In the genomic region with DNA sequence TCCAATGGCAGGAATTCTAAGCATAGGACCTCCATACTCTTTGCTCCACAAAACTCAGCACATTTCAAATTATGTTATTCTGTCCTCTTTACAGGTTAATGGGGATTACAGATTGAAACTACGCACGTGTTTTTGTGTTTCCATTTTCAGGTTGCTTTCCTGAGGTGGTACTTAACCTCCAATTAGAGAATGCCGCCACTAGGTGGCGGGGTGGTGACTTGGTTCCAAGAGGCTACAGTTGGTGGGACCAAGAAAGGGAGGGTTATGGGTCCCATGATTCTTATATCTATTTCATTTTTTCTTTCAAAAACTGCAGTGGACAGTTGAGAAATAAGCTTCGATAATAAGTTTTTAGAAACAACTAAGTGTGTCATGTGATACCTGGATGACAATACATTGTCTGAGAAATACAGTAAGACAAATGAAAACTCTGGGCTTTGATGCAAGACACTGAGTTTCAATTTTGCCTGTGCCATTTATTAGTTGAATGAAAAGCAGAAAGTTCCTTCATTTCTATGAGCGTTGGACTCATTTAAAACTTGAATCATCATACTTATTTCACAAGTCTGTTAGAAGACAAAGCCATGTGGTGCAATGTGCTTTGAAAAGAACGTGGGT, we compare ENCODE assay signal across 9 cellular contexts.
A peak's percentile ranks its signal among the peaks of the same experiment; 100 is the strongest.
DNase-seq lines count a peak whose midpoint lies in the region; ATAC-seq, FAIRE-seq and TF ChIP-seq lines count a peak whose summit lies in the region.
"Had no signal": no experiment of that assay in that cellular context is flagged by ENCODE, and none has a peak within 500 bp of the region (broad histone marks: within the 10 kb centered on the region; RNA-seq: fewer than 3 reads in every experiment).

No MANE protein-coding gene starts in this region.

- POLR2A ChIA-PET in H1 (lab: Charles Lee; ENCODE audit: partially characterized antibody) = no interaction called here

- no peak overlapping the region for H2BK15ac ChIP-seq in H1 (ENCODE audit: low read length)

- H3K9me2 ChIP-seq in SU-DHL-6 (replicated peaks; ENCODE audit: insufficient read depth, low read length) (no peaks in the 10 kb centered on the region), neural cell (ENCODE audit: insufficient read depth, low read length) (no peaks in the 10 kb centered on the region)

- no peak overlapping the region for H3K56ac ChIP-seq in H1 (replicated peaks; ENCODE audit: insufficient read length, low read depth, low read length)

- no peaks in the 10 kb centered on the region for H3K23me2 ChIP-seq in H1 (ENCODE audit: low read depth, low read length)

- H3K36me3 Mint-ChIP-seq in natural killer cell (no peaks in the 10 kb centered on the region), HFFc6 (ENCODE audit: low read depth) (no peaks in the 10 kb centered on the region)
- H3K36me3 Mint-ChIP-seq in natural killer cell treated with Interleukin-12 subunit alpha and Interleukin-12 subunit beta and Interleukin-15 and Interleukin-18, amount 100 ng/mL, for 72 hours = no peaks in the 10 kb centered on the region

- H3K4ac ChIP-seq in H1 (replicated peaks; ENCODE audit: insufficient read length, low read depth, low read length) = no peak overlapping the region

- H3K9ac ChIP-seq in SU-DHL-6 (ENCODE audit: low read length) = peak overlapping the region; percentile 58
- H3K9ac ChIP-seq in H1 (replicated peaks in 1 of 4; ENCODE audit: extremely low read depth in 1 of 4, low read depth in 3 of 4, low read length in 3 of 4) = no peak overlapping the region
- no peak overlapping the region for H3K9ac ChIP-seq in neural cell (ENCODE audit: low read length)

- H3K4me3 ChIP-seq in SU-DHL-6 (ENCODE audit: insufficient read depth, low read length, poor library complexity, severe bottlenecking) (peak overlapping the region; percentile 29), H1 (ENCODE audit: extremely low read depth in 1 of 4, insufficient read depth in 2 of 4, low read depth in 3 of 4, low read length in 4 of 4) (no peak overlapping the region), neural cell (ENCODE audit: low read length) (no peak overlapping the region)
- H3K4me3 ChIP-seq: tibial artery had no signal

- H3K9me3 Mint-ChIP-seq in natural killer cell (peaks cover 2 to 4% of the 10 kb centered on the region in 2 donors), HFFc6 (peaks cover 13% of the 10 kb centered on the region)
- peaks cover 3% of the 10 kb centered on the region for H3K9me3 Mint-ChIP-seq in natural killer cell treated with Interleukin-12 subunit alpha and Interleukin-12 subunit beta and Interleukin-15 and Interleukin-18, amount 100 ng/mL, for 72 hours

- DNase-seq in natural killer cell (no peak), HFFc6 (no peak), LoVo (ENCODE audit: low spot score) (peak; percentile 41), H1 (ENCODE audit: low read depth in 1 of 2, low spot score in 2 of 2) (peak; percentile 49 to 81), dedifferentiated amniotic fluid mesenchymal stem cell (ENCODE audit: extremely low spot score) (no peak)
- DNase-seq in natural killer cell treated with Interleukin-12 subunit alpha and Interleukin-12 subunit beta and Interleukin-15 and Interleukin-18, amount 100 ng/mL, for 72 hours (ENCODE audit: low spot score) = no peak

- TF ChIP-seq CTCF in natural killer cell (IDR thresholded peaks at IDR 0.05) = peak; percentile 19
- TF ChIP-seq CTCF in HFFc6 (IDR thresholded peaks at IDR 0.05) = peak; percentile 78
- peak; percentile 85 for TF ChIP-seq CTCF in SU-DHL-6 (IDR thresholded peaks at IDR 0.05; ENCODE audit: insufficient read depth, low read length, poor library complexity, severe bottlenecking)
- TF ChIP-seq CTCF in H1 (IDR thresholded peaks at IDR 0.05; ENCODE audit: control extremely low read depth in 1 of 3, insufficient read depth in 1 of 3, low read depth in 1 of 3, low read length in 3 of 3) = peak; percentile 58 to 79 (median 75)
- peak; percentile 17 for TF ChIP-seq CTCF in neural cell (IDR thresholded peaks at IDR 0.05; ENCODE audit: poor library complexity, severe bottlenecking)

- H3K79me1 ChIP-seq in H1 (ENCODE audit: low read depth, low read length) = no peaks in the 10 kb centered on the region

- ATAC-seq in natural killer cell = no peak
- no peak for ATAC-seq in natural killer cell treated with Interleukin-12 subunit alpha and Interleukin-12 subunit beta and Interleukin-15 and Interleukin-18, amount 100 ng/mL, for 72 hours

- H2AFZ ChIP-seq in SU-DHL-6 (ENCODE audit: low read depth, low read length, severe bottlenecking) = peak overlapping the region; percentile 49
- H2AFZ ChIP-seq in H1 (ENCODE audit: low read length) = no peak overlapping the region
- no peak overlapping the region for H2AFZ ChIP-seq in neural cell (ENCODE audit: low read depth, low read length)

- no peaks in the 10 kb centered on the region for H3K36me3 ChIP-seq in SU-DHL-6 (ENCODE audit: low read length)
- no peaks in the 10 kb centered on the region for H3K36me3 ChIP-seq in H1 (ENCODE audit: control insufficient read depth in 2 of 4, insufficient read depth in 4 of 4, low read length in 3 of 4)
- no peaks in the 10 kb centered on the region for H3K36me3 ChIP-seq in neural cell (ENCODE audit: insufficient read depth, low read length)
- H3K36me3 ChIP-seq: tibial artery had no signal

- H3K27ac ChIP-seq in SU-DHL-6 (ENCODE audit: low read depth, low read length) (peak overlapping the region; percentile 100), H1 (ENCODE audit: low read depth, low read length) (no peak overlapping the region), neural cell (ENCODE audit: low read length) (no peak overlapping the region)
- H3K27ac ChIP-seq: tibial artery had no signal

- H3K9me3 ChIP-seq in SU-DHL-6 (ENCODE audit: insufficient read depth, low read length) (no peaks in the 10 kb centered on the region), H1 (ENCODE audit: insufficient read depth in 2 of 2, low read depth in 1 of 2, low read length in 1 of 2) (no peaks in the 10 kb centered on the region), neural cell (ENCODE audit: low read length) (no peaks in the 10 kb centered on the region)
- H3K9me3 ChIP-seq: tibial artery had no signal

- no peak overlapping the region for H2BK20ac ChIP-seq in H1 (ENCODE audit: low read length)

- H2BK120ac ChIP-seq in H1 (replicated peaks; ENCODE audit: low read depth, low read length) = no peak overlapping the region

- CTCF ChIA-PET in H1 (lab: Charles Lee; ENCODE audit: partially characterized antibody) = interaction anchor here (0.6 to 3.9 kb wide), 30 partner anchors 11 to 378 kb away, joined by 3 to 23 read pairs (median 4); no protein-coding TSS in a partner anchor

- TF ChIP-seq RAD21 in H1 (IDR thresholded peaks at IDR 0.05 in 1 of 2, conservative IDR thresholded peaks at IDR 0.05 in 1 of 2; ENCODE audit: low read depth in 2 of 2, low read length in 2 of 2) (peak; percentile 77 to 84), neural cell (conservative IDR thresholded peaks at IDR 0.05) (no peak)

- no peak for TF ChIP-seq POLR2A in H1 (IDR thresholded peaks at IDR 0.05; ENCODE audit: control extremely low read depth in 1 of 2, low read depth in 2 of 2, low read length in 2 of 2)

- intact Hi-C loops in natural killer cell (cut with micrococcal nuclease) = no loop called here

- no peak overlapping the region for H2AK5ac ChIP-seq in H1 (ENCODE audit: low read depth, low read length)

- H3K4me2 ChIP-seq in SU-DHL-6 (ENCODE audit: low read depth, low read length, poor library complexity, severe bottlenecking) (peak overlapping the region; percentile 97), H1 (ENCODE audit: insufficient read depth in 1 of 2, low read depth in 2 of 2, low read length in 2 of 2) (no peak overlapping the region), neural cell (ENCODE audit: low read length) (no peak overlapping the region)

- H3K4me3 Mint-ChIP-seq in natural killer cell = no peak overlapping the region
- H3K4me3 Mint-ChIP-seq in natural killer cell treated with Interleukin-12 subunit alpha and Interleukin-12 subunit beta and Interleukin-15 and Interleukin-18, amount 100 ng/mL, for 72 hours = no peak overlapping the region
- no peak overlapping the region for H3K4me3 Mint-ChIP-seq in HFFc6

- H3K4me1 Mint-ChIP-seq in natural killer cell (no peaks in the 10 kb centered on the region), HFFc6 (ENCODE audit: low read depth) (no peaks in the 10 kb centered on the region)
- H3K4me1 Mint-ChIP-seq in natural killer cell treated with Interleukin-12 subunit alpha and Interleukin-12 subunit beta and Interleukin-15 and Interleukin-18, amount 100 ng/mL, for 72 hours (ENCODE audit: low read depth in 2 of 2) = no peaks in the 10 kb centered on the region

- H3K18ac ChIP-seq in H1 (ENCODE audit: extremely low read depth, low read length) = no peak overlapping the region

- 47% methylated on average over 7 of the region's 7 CpGs; no CpG with 5 or more reads in 1 of the 2 experiments for WGBS in H1 (ENCODE audit: extremely low coverage in 1 of 2, insufficient coverage in 1 of 2, insufficient read length in 1 of 2, insufficient replicate concordance in 2 of 2, low coverage in 1 of 2, low lambda C conversion rate in 2 of 2, missing lambda C conversion rate in 1 of 2), 2 experiments

- H3K4me1 ChIP-seq in H1 (replicated peaks in 1 of 4; ENCODE audit: control insufficient read depth in 3 of 4, insufficient read depth in 4 of 4, low read length in 3 of 4) = peaks cover 0 to 3% (median 0%) of the 10 kb centered on the region in 4 experiments; a peak in 1 of 7 replicates
- H3K4me1 ChIP-seq: tibial artery had no signal

- H3F3A ChIP-seq in SU-DHL-6 (ENCODE audit: insufficient read depth) (peaks cover 42% of the 10 kb centered on the region), neural cell (ENCODE audit: insufficient read depth, low read length, poor library complexity, severe bottlenecking) (no peaks in the 10 kb centered on the region)

- H2BK12ac ChIP-seq in H1 (ENCODE audit: low read depth, low read length) = no peak overlapping the region

- no peaks in the 10 kb centered on the region for H3K27me3 ChIP-seq in SU-DHL-6 (ENCODE audit: low read length)
- peaks cover 0 to 2% (median 0%) of the 10 kb centered on the region in 4 experiments; a peak in 1 of 7 replicates for H3K27me3 ChIP-seq in H1 (replicated peaks in 1 of 4; ENCODE audit: control insufficient read depth in 3 of 4, extremely low read depth in 1 of 4, insufficient read depth in 3 of 4, low read length in 3 of 4)
- no peaks in the 10 kb centered on the region for H3K27me3 ChIP-seq in neural cell (ENCODE audit: insufficient read depth, low read depth, low read length)
- H3K27me3 ChIP-seq: tibial artery had no signal

- no peak overlapping the region for H3K14ac ChIP-seq in H1 (ENCODE audit: insufficient read length)

- H4K8ac ChIP-seq in H1 (ENCODE audit: extremely low read depth, insufficient read depth, low read length) = no peak overlapping the region

- no peak overlapping the region for H4K5ac ChIP-seq in H1 (ENCODE audit: insufficient read length, low read depth, low read length)

- H4K91ac ChIP-seq in H1 (replicated peaks; ENCODE audit: insufficient read length, low read length) = no peak overlapping the region

- H3K27ac Mint-ChIP-seq in natural killer cell = no peak overlapping the region
- no peak overlapping the region for H3K27ac Mint-ChIP-seq in natural killer cell treated with Interleukin-12 subunit alpha and Interleukin-12 subunit beta and Interleukin-15 and Interleukin-18, amount 100 ng/mL, for 72 hours
- H3K27ac Mint-ChIP-seq in HFFc6 = no peak overlapping the region

- H4K20me1 ChIP-seq in SU-DHL-6 (ENCODE audit: low read depth, low read length) = no peaks in the 10 kb centered on the region
- H4K20me1 ChIP-seq in H1 (replicated peaks in 1 of 2; ENCODE audit: control insufficient read depth in 1 of 2, insufficient read depth in 2 of 2, low read length in 2 of 2) = no peaks in the 10 kb centered on the region
- no peaks in the 10 kb centered on the region for H4K20me1 ChIP-seq in neural cell (ENCODE audit: insufficient read depth)

- no peak overlapping the region for H3K23ac ChIP-seq in H1 (ENCODE audit: insufficient read length)

- no peaks in the 10 kb centered on the region for H3K79me2 ChIP-seq in SU-DHL-6 (ENCODE audit: insufficient read depth, low read length)
- H3K79me2 ChIP-seq in H1 (ENCODE audit: control insufficient read depth in 1 of 2, insufficient read depth in 2 of 2, low read length in 2 of 2) = no peaks in the 10 kb centered on the region
- H3K79me2 ChIP-seq in neural cell (replicated peaks; ENCODE audit: insufficient read depth, low read length) = no peaks in the 10 kb centered on the region

- H3K27me3 Mint-ChIP-seq in natural killer cell (ENCODE audit: low read depth in 2 of 2) (no peaks in the 10 kb centered on the region), HFFc6 (ENCODE audit: insufficient read depth) (no peaks in the 10 kb centered on the region)
- H3K27me3 Mint-ChIP-seq in natural killer cell treated with Interleukin-12 subunit alpha and Interleukin-12 subunit beta and Interleukin-15 and Interleukin-18, amount 100 ng/mL, for 72 hours = no peaks in the 10 kb centered on the region

- FAIRE-seq in H1 (lab: Jason Lieb, UNC) = peak; percentile 72

- H2BK5ac ChIP-seq in H1 (ENCODE audit: low read depth, low read length) = no peak overlapping the region

- TF ChIP-seq EP300 in H1 (IDR thresholded peaks at IDR 0.05; ENCODE audit: borderline replicate concordance in 1 of 2, low read depth in 2 of 2, low read length in 2 of 2) (no peak), neural cell (conservative IDR thresholded peaks at IDR 0.05; ENCODE audit: poor library complexity, severe bottlenecking) (no peak)

Comparison
In these comparisons a context has a peak if more than half of its experiments do, and no peak if none do; other contexts are left out.
1. DNase-seq: peak in LoVo (single experiment) and H1 (2 of 2); none in natural killer cell (single experiment), natural killer cell treated with Interleukin-12 subunit alpha and Interleukin-12 subunit beta and Interleukin-15 and Interleukin-18, amount 100 ng/mL, for 72 hours (single experiment), HFFc6 (single experiment) and dedifferentiated amniotic fluid mesenchymal stem cell (single experiment).
2. CTCF ChIP-seq: peak in every context shown above with its lines; median percentile 85 in SU-DHL-6; 78 in HFFc6; 75 in H1; 19 in natural killer cell; 17 in neural cell.